11 cellular contexts compared by ENCODE assay signal in the genomic region with DNA sequence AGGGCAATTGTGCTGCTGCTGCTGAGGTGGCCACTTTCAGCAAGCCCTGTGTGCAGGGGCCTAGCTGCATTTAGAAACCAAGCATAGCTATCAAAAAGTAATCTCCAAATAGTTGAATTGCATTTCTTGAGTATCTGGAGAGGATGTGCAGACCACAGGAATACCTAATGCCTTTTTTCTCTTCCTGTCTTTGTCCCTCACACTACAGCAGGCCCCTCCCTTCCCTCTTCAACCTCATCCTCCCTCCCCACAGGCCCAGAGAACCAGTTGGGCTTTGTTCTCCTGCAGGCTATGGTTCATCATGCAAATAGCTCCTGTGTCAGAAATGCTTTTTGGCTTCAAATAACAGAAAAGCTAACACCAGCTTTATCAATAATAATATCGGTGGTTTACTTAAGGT. TPM values are rescaled to one million over a fixed set of nuclear protein-coding genes. Genes with fewer than 3 reads are reported as not detected.
A peak's percentile ranks its signal among the peaks of the same experiment; 100 is the strongest.
DNase-seq lines count a peak whose midpoint lies in the region; ATAC-seq and TF ChIP-seq lines count a peak whose summit lies in the region.
"Had no signal": no experiment of that assay in that cellular context is flagged by ENCODE, and none has a peak within 500 bp of the region (broad histone marks: within the 10 kb centered on the region; RNA-seq: fewer than 3 reads in every experiment).

No MANE protein-coding gene starts in this region.

- H3K36me3 ChIP-seq in osteoblast (ENCODE audit: insufficient read depth, low read length), result peaks cover 14% of the 10 kb centered on the region

- no peaks in the 10 kb centered on the region for H3K27me3 Mint-ChIP-seq in activated T-cell treated with anti-CD3 and anti-CD28 coated beads, Interleukin-2, amount 50 U/mL, for 72 hours (ENCODE audit: low read depth)
- no peaks in the 10 kb centered on the region for H3K27me3 Mint-ChIP-seq in activated naive CD8-positive, alpha-beta T cell treated with anti-CD3 and anti-CD28 coated beads, Interleukin-2, amount 50 U/mL, for 24 hours

- peak overlapping the region; percentile 30 for H3K27ac Mint-ChIP-seq in activated T-cell treated with anti-CD3 and anti-CD28 coated beads, Interleukin-2, amount 50 U/mL, for 72 hours
- H3K27ac Mint-ChIP-seq in activated naive CD8-positive, alpha-beta T cell treated with anti-CD3 and anti-CD28 coated beads, Interleukin-2, amount 50 U/mL, for 24 hours, result no peak overlapping the region

- H3K9me3 Mint-ChIP-seq in activated T-cell treated with anti-CD3 and anti-CD28 coated beads, Interleukin-2, amount 50 U/mL, for 72 hours, result no peaks in the 10 kb centered on the region
- no peaks in the 10 kb centered on the region for H3K9me3 Mint-ChIP-seq in activated naive CD8-positive, alpha-beta T cell treated with anti-CD3 and anti-CD28 coated beads, Interleukin-2, amount 50 U/mL, for 24 hours

- no peak for TF ChIP-seq CTCF in osteoblast (IDR thresholded peaks at IDR 0.05; ENCODE audit: extremely low read depth, low read depth, low read length)

- H3K4me2 ChIP-seq in osteoblast (ENCODE audit: insufficient read depth, low read length), result no peak overlapping the region

- ATAC-seq in activated T-cell treated with anti-CD3 and anti-CD28 coated beads, Interleukin-2, amount 50 U/mL, for 72 hours (replicated peaks in 1 of 2), result peak; percentile 10 to 33
- ATAC-seq in activated naive CD8-positive, alpha-beta T cell treated with anti-CD3 and anti-CD28 coated beads, Interleukin-2, amount 50 U/mL, for 24 hours, result peak; percentile 30
- ATAC-seq in GM19328 (IDR thresholded peaks at IDR 0.05; ENCODE audit: unreplicated experiment), result no peak

- no peak overlapping the region for H2AFZ ChIP-seq in osteoblast (ENCODE audit: low read length)

- H3K4me1 ChIP-seq in osteoblast (ENCODE audit: insufficient read depth, low read length), result no peaks in the 10 kb centered on the region

- H3K27ac ChIP-seq in osteoblast (ENCODE audit: low read depth, low read length), result no peak overlapping the region

- H3K4me3 Mint-ChIP-seq in activated T-cell treated with anti-CD3 and anti-CD28 coated beads, Interleukin-2, amount 50 U/mL, for 72 hours, result no peak overlapping the region
- H3K4me3 Mint-ChIP-seq in activated naive CD8-positive, alpha-beta T cell treated with anti-CD3 and anti-CD28 coated beads, Interleukin-2, amount 50 U/mL, for 24 hours, result no peak overlapping the region

- in situ Hi-C loops in KBM-7 (cut with MboI; ENCODE audit: low pct_unique_long_range_greater_than_20kb, low sequenced_read_pairs), result no loop called here

- H3K4me1 Mint-ChIP-seq in activated T-cell treated with anti-CD3 and anti-CD28 coated beads, Interleukin-2, amount 50 U/mL, for 72 hours (ENCODE audit: low read depth), result peaks cover 24% of the 10 kb centered on the region
- H3K4me1 Mint-ChIP-seq in activated naive CD8-positive, alpha-beta T cell treated with anti-CD3 and anti-CD28 coated beads, Interleukin-2, amount 50 U/mL, for 24 hours, result peaks cover 19% of the 10 kb centered on the region

- H3K79me2 ChIP-seq in osteoblast (ENCODE audit: insufficient read depth, low read length), result no peaks in the 10 kb centered on the region

- H3K36me3 Mint-ChIP-seq in activated T-cell treated with anti-CD3 and anti-CD28 coated beads, Interleukin-2, amount 50 U/mL, for 72 hours (ENCODE audit: insufficient read depth in 2 of 2), result peaks cover 0 to 10% of the 10 kb centered on the region in 2 donors
- peaks cover 11% of the 10 kb centered on the region for H3K36me3 Mint-ChIP-seq in activated naive CD8-positive, alpha-beta T cell treated with anti-CD3 and anti-CD28 coated beads, Interleukin-2, amount 50 U/mL, for 24 hours (ENCODE audit: low read depth)

- no peak for DNase-seq in activated T-cell treated with anti-CD3 and anti-CD28 coated beads, Interleukin-2, amount 50 U/mL, for 72 hours
- DNase-seq in activated T-cell treated with anti-CD3 and anti-CD28 coated beads for 4 hours (no peak), KBM-7 (peak; percentile 24), osteoblast (ENCODE audit: insufficient read length, low spot score, missing footprints) (peak; percentile 15), 8988T (no peak)
- no peak for DNase-seq in activated naive CD8-positive, alpha-beta T cell treated with anti-CD3 and anti-CD28 coated beads, Interleukin-2, amount 50 U/mL, for 24 hours
- no peak for DNase-seq in stimulated activated CD4-positive, alpha-beta T cell treated with anti-CD3 and anti-CD28 coated beads, Interleukin-1b, Interleukin-23, amount 100 ng/mL, for 48 hours
- DNase-seq: amniotic stem cell, cortex of kidney, DMS53 had no signal

- no peaks in the 10 kb centered on the region for H3K9me3 ChIP-seq in osteoblast (ENCODE audit: low read depth, low read length)

- no peak overlapping the region for H3K4me3 ChIP-seq in osteoblast (ENCODE audit: insufficient read depth, low read length)

- no peaks in the 10 kb centered on the region for H4K20me1 ChIP-seq in osteoblast (ENCODE audit: insufficient read depth, low read length)

- no peaks in the 10 kb centered on the region for H3K27me3 ChIP-seq in osteoblast (ENCODE audit: insufficient read depth, low read length)

RNA-seq across cellular contexts. Expression of gene DKK3, which starts 47.7 kb away (rescaled TPM):
- under 1 TPM in 1 of 2 donors, not detected in 1; 0.19 TPM for total RNA-seq in activated T-cell treated with anti-CD3 and anti-CD28 coated beads, Interleukin-2, amount 50 U/mL, for 72 hours
- total RNA-seq in osteoblast, result 52.2 and 72.4 TPM in 2 replicates

Comparison
In these comparisons a context has a peak if more than half of its experiments do, and no peak if none do; other contexts are left out.
1. DNase-seq: peak in KBM-7 (single experiment) and osteoblast (single experiment); none in activated T-cell treated with anti-CD3 and anti-CD28 coated beads, Interleukin-2, amount 50 U/mL, for 72 hours (0 of 2), activated T-cell treated with anti-CD3 and anti-CD28 coated beads for 4 hours (single experiment), activated naive CD8-positive, alpha-beta T cell treated with anti-CD3 and anti-CD28 coated beads, Interleukin-2, amount 50 U/mL, for 24 hours (single experiment), 8988T (single experiment) and stimulated activated CD4-positive, alpha-beta T cell treated with anti-CD3 and anti-CD28 coated beads, Interleukin-1b, Interleukin-23, amount 100 ng/mL, for 48 hours (single experiment).
2. RNA of gene DKK3, which starts 47.7 kb away (total RNA-seq): 52.2 to 72.4 TPM in osteoblast; 0.19 TPM in activated T-cell treated with anti-CD3 and anti-CD28 coated beads, Interleukin-2, amount 50 U/mL, for 72 hours; every median in the first group is over 10 times any median in the second.